1 cellular context compared by ENCODE assay signal in the genomic region with DNA sequence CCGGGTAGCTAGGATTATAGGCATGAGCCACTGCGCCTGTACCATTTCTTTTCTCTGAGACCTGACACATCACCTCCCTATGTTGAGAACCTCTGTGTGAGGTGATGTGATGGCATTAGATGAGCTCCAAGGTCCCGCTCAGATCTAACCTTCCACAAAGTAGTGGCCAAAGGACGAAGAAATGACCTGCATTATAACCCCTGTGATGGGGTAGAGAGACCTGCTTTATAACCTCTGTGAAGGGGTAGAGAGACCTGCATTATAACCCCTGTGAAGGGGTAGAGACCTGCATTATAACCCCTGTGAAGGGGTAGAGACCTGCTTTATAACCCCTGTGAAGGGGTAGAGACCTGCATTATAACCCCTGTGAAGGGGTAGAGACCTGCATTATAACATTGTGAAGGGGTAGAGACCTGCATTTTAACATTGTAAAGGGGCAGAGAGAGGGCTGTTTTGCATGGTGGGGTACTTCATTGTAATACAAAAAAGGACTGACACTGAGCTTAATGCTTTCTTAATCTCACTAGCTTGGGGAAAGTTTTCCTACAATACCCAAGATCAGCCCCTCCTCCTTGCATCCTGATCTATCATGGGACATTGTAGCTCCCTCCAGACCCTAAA.
TF ChIP-seq lines count a peak whose summit lies in the region.

No MANE protein-coding gene starts in this region.

TF ChIP-seq in WTC11, 78 proteins besides CTCF, POLR2A, EP300 and RAD21 (continued from another document):
- TF ChIP-seq CREM (CRISPR knock-in tag; IDR thresholded peaks at IDR 0.05), result 0 out of 2 replicates have a peak, but pooled peaks have one; percentile 33
- no peak for TF ChIP-seq NR1H2 (CRISPR knock-in tag; IDR thresholded peaks at IDR 0.05)
- TF ChIP-seq, protein P1, sequence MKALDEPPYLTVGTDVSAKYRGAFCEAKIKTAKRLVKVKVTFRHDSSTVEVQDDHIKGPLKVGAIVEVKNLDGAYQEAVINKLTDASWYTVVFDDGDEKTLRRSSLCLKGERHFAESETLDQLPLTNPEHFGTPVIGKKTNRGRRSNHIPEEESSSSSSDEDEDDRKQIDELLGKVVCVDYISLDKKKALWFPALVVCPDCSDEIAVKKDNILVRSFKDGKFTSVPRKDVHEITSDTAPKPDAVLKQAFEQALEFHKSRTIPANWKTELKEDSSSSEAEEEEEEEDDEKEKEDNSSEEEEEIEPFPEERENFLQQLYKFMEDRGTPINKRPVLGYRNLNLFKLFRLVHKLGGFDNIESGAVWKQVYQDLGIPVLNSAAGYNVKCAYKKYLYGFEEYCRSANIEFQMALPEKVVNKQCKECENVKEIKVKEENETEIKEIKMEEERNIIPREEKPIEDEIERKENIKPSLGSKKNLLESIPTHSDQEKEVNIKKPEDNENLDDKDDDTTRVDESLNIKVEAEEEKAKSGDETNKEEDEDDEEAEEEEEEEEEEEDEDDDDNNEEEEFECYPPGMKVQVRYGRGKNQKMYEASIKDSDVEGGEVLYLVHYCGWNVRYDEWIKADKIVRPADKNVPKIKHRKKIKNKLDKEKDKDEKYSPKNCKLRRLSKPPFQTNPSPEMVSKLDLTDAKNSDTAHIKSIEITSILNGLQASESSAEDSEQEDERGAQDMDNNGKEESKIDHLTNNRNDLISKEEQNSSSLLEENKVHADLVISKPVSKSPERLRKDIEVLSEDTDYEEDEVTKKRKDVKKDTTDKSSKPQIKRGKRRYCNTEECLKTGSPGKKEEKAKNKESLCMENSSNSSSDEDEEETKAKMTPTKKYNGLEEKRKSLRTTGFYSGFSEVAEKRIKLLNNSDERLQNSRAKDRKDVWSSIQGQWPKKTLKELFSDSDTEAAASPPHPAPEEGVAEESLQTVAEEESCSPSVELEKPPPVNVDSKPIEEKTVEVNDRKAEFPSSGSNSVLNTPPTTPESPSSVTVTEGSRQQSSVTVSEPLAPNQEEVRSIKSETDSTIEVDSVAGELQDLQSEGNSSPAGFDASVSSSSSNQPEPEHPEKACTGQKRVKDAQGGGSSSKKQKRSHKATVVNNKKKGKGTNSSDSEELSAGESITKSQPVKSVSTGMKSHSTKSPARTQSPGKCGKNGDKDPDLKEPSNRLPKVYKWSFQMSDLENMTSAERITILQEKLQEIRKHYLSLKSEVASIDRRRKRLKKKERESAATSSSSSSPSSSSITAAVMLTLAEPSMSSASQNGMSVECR (CRISPR knock-in tag; IDR thresholded peaks at IDR 0.05; ENCODE audit: borderline replicate concordance), result no peak
